In the genomic region with DNA sequence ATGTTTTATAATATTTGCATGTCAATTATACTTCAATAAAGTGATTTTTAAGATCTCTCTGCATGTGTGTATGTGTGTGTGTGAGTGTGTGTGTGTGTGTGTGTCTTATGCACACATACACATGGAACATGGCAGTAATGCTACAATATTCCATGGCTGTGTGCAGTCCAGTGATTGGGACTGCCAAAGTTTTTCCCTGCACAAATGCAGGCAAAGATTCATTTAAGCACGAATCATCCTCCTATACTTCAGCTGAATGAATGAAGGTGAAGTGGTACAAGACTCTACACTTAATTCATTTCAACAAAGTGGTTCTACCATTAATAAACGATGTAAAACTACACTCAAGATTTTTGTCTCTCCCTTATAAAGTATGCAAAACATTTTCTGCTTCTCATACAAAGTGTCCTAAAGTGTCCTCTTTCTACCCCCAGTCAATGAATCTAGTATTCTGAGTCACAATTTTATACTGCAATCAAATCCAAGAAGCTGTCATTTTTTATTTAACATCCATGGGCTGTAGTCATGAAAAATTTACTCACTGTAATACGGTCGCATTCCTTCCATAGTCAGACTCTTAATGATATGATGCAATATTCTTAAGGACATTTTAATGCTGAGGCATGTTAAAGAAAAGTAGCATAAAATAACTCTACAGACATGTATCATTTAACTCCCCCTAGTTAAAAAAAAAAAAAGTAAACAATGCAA, we compare ENCODE assay signal across 1 cellular context.
A peak's percentile ranks its signal among the peaks of the same experiment; 100 is the strongest.
TF ChIP-seq lines count a peak whose summit lies in the region.

No MANE protein-coding gene starts in this region.

TF ChIP-seq in SK-N-SH, 30 proteins besides CTCF, POLR2A, EP300 and RAD21 (continued from another document):
- TF ChIP-seq, protein P1, sequence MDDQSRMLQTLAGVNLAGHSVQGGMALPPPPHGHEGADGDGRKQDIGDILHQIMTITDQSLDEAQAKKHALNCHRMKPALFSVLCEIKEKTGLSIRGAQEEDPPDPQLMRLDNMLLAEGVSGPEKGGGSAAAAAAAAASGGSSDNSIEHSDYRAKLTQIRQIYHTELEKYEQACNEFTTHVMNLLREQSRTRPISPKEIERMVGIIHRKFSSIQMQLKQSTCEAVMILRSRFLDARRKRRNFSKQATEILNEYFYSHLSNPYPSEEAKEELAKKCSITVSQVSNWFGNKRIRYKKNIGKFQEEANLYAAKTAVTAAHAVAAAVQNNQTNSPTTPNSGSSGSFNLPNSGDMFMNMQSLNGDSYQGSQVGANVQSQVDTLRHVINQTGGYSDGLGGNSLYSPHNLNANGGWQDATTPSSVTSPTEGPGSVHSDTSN (IDR thresholded peaks at IDR 0.05), result peak; percentile 93
- TF ChIP-seq MEF2A (IDR thresholded peaks at IDR 0.05; ENCODE audit: borderline replicate concordance, low read depth) (no peak), EZH2phosphoT487 (IDR thresholded peaks at IDR 0.05; ENCODE audit: borderline replicate concordance, low read depth) (no peak), POLR2AphosphoS5 (IDR thresholded peaks at IDR 0.05; ENCODE audit: low read depth, low read length) (peak; percentile 48; the same call in 1 of the 2 replicates), RCOR1 (IDR thresholded peaks at IDR 0.05; ENCODE audit: low read length) (no peak), FOSL2 (IDR thresholded peaks at IDR 0.05; ENCODE audit: borderline replicate concordance, low read depth) (peak; percentile 83), GATA2 (CRISPR knock-in tag; IDR thresholded peaks at IDR 0.05) (no peak), SMC3 (IDR thresholded peaks at IDR 0.05; ENCODE audit: low read depth, low read length) (no peak), REST (IDR thresholded peaks at IDR 0.05; ENCODE audit: low read depth, low read length) (no peak), USF2 (IDR thresholded peaks at IDR 0.05; ENCODE audit: borderline replicate concordance, low read depth, low read length) (no peak), RFX5 (IDR thresholded peaks at IDR 0.05; ENCODE audit: low read length) (no peak), MXI1 (IDR thresholded peaks at IDR 0.05; ENCODE audit: low read depth, low read length) (no peak), FOXJ3 (CRISPR knock-in tag; IDR thresholded peaks at IDR 0.05) (no peak), GABPA (IDR thresholded peaks at IDR 0.05; ENCODE audit: low read depth) (no peak), NFIC (IDR thresholded peaks at IDR 0.05; ENCODE audit: borderline replicate concordance) (peak; percentile 93), NRF1 (IDR thresholded peaks at IDR 0.05; ENCODE audit: low read depth, low read length) (no peak), SIN3A (IDR thresholded peaks at IDR 0.05; ENCODE audit: borderline replicate concordance, low read depth, low read length) (no peak), TCF12 (IDR thresholded peaks at IDR 0.05) (peak; percentile 82), TAF1 (IDR thresholded peaks at IDR 0.05; ENCODE audit: borderline replicate concordance, low read depth, low read length) (no peak), TEAD4 (IDR thresholded peaks at IDR 0.05; ENCODE audit: borderline replicate concordance, insufficient read depth) (peak; percentile 87), FOXM1 (IDR thresholded peaks at IDR 0.05; ENCODE audit: low read depth) (peak; percentile 56; the same call in 1 of the 2 replicates), ELF1 (IDR thresholded peaks at IDR 0.05) (no peak), JUND (IDR thresholded peaks at IDR 0.05) (peak; percentile 88), RXRA (IDR thresholded peaks at IDR 0.05; ENCODE audit: borderline replicate concordance, low read depth) (peak; percentile 62; the same call in 1 of the 2 replicates), USF1 (IDR thresholded peaks at IDR 0.05; ENCODE audit: borderline replicate concordance, low read depth) (no peak)
- TF ChIP-seq, protein P2, sequence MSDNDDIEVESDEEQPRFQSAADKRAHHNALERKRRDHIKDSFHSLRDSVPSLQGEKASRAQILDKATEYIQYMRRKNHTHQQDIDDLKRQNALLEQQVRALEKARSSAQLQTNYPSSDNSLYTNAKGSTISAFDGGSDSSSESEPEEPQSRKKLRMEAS (IDR thresholded peaks at IDR 0.05; ENCODE audit: low read depth), result no peak; the same call in 1 of the 2 replicates
- TF ChIP-seq, protein P3, sequence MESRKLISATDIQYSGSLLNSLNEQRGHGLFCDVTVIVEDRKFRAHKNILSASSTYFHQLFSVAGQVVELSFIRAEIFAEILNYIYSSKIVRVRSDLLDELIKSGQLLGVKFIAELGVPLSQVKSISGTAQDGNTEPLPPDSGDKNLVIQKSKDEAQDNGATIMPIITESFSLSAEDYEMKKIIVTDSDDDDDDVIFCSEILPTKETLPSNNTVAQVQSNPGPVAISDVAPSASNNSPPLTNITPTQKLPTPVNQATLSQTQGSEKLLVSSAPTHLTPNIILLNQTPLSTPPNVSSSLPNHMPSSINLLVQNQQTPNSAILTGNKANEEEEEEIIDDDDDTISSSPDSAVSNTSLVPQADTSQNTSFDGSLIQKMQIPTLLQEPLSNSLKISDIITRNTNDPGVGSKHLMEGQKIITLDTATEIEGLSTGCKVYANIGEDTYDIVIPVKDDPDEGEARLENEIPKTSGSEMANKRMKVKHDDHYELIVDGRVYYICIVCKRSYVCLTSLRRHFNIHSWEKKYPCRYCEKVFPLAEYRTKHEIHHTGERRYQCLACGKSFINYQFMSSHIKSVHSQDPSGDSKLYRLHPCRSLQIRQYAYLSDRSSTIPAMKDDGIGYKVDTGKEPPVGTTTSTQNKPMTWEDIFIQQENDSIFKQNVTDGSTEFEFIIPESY (IDR thresholded peaks at IDR 0.05; ENCODE audit: borderline replicate concordance, low read depth), result no peak
- TF ChIP-seq, protein P4, sequence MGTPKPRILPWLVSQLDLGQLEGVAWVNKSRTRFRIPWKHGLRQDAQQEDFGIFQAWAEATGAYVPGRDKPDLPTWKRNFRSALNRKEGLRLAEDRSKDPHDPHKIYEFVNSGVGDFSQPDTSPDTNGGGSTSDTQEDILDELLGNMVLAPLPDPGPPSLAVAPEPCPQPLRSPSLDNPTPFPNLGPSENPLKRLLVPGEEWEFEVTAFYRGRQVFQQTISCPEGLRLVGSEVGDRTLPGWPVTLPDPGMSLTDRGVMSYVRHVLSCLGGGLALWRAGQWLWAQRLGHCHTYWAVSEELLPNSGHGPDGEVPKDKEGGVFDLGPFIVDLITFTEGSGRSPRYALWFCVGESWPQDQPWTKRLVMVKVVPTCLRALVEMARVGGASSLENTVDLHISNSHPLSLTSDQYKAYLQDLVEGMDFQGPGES (IDR thresholded peaks at IDR 0.05; ENCODE audit: low read depth, low read length), result no peak
